ENCODE assay signal across 8 cellular contexts in the genomic region with DNA sequence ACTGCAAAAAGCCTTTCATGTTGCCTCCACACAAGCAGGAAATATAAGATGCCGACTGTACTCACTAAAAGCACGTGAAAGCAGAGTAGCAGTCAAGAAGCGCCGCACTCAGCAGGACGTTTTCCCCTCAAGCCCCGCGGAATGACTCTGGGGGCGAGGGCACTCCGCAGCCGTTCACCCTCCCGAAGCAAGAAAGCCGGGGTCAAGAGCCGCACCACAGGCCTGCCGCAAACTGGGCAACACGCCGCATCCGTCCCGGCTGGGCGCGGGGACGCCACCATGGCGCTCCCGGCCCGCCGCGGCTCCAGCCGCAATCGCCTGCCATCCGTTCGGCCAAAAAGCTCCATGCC. TPM values are rescaled to one million over a fixed set of nuclear protein-coding genes. Genes with fewer than 3 reads are reported as not detected.
DNase-seq lines count a peak whose midpoint lies in the region; ATAC-seq and TF ChIP-seq lines count a peak whose summit lies in the region.

No MANE protein-coding gene starts in this region.

- H3K4me2 ChIP-seq in SK-N-SH, result peak overlapping the region; percentile 90

- DNase-seq in AG04449 (ENCODE audit: low read depth, low spot score) (no peak), SK-N-SH (peak; percentile 54), uterus (no peak), kidney tubule cell (ENCODE audit: low spot score) (no peak)
- no peak for DNase-seq in effector memory CD8-positive, alpha-beta T cell

- H3K4me3 ChIP-seq in AG04449 (ENCODE audit: low read depth, low read length), result peak overlapping the region; percentile 86
- H3K4me3 ChIP-seq in SK-N-SH (ENCODE audit: low read depth in 2 of 2, low read length in 1 of 2), result peak overlapping the region; percentile 87 to 92
- H3K4me3 ChIP-seq in mucosa of rectum (ENCODE audit: low read length in 2 of 2), result peak overlapping the region; percentile 86 to 98
- H3K4me3 ChIP-seq in uterus, result peak overlapping the region; percentile 63 to 74

- TF ChIP-seq CTCF in AG04449 (IDR thresholded peaks at IDR 0.05; ENCODE audit: insufficient read depth, low read length, missing control alignments) (no peak), SK-N-SH (IDR thresholded peaks at IDR 0.05) (no peak), uterus (IDR thresholded peaks at IDR 0.05) (no peak)

- CTCF ChIA-PET in AG04449 (lab: Yijun Ruan, JAX), result interaction anchor here (0.6 kb wide), 1 partner anchor 86 kb away, joined by 3 read pairs; no protein-coding TSS in a partner anchor
- CTCF ChIA-PET in SK-N-SH (lab: Yijun Ruan, JAX), result interaction anchor here (0.7 to 1.9 kb wide), 4 partner anchors 13 to 206 kb away, joined by 3 to 4 read pairs (median 4); no protein-coding TSS in a partner anchor

- peaks cover 60% of the 10 kb centered on the region for H3F3A ChIP-seq in SK-N-SH (replicated peaks; ENCODE audit: insufficient read depth)

- H3K36me3 ChIP-seq in SK-N-SH (replicated peaks in 1 of 2; ENCODE audit: control insufficient read depth in 1 of 2, insufficient read depth in 2 of 2, low read length in 1 of 2) (peaks cover 46 to 50% of the 10 kb centered on the region in 2 experiments), mucosa of rectum (ENCODE audit: control insufficient read depth in 2 of 2, insufficient read depth in 2 of 2, low read length in 2 of 2) (peaks cover 35 to 37% of the 10 kb centered on the region in 2 donors), uterus (no peaks in the 10 kb centered on the region)

- H2AFZ ChIP-seq in SK-N-SH (ENCODE audit: low read depth), result no peak overlapping the region

- H3K9ac ChIP-seq in SK-N-SH (peak overlapping the region; percentile 95), mucosa of rectum (ENCODE audit: low read depth in 1 of 2, low read length in 2 of 2) (peak overlapping the region; percentile 89 to 96)

- no peak for TF ChIP-seq EP300 in SK-N-SH (IDR thresholded peaks at IDR 0.05; ENCODE audit: borderline replicate concordance in 1 of 2, low read depth in 1 of 2, low read length in 1 of 2)

- H3K79me2 ChIP-seq in SK-N-SH (ENCODE audit: insufficient read depth), result peaks cover 49% of the 10 kb centered on the region

- 0% methylated on average over 4 of the region's 30 CpGs for WGBS in SK-N-SH (ENCODE audit: low lambda C conversion rate)

- peak overlapping the region; percentile 97 to 99 for H3K27ac Mint-ChIP-seq in effector memory CD8-positive, alpha-beta T cell

- H3K4me3 Mint-ChIP-seq in effector memory CD8-positive, alpha-beta T cell, result peak overlapping the region; percentile 91

- H3K9me3 ChIP-seq in SK-N-SH (no peaks in the 10 kb centered on the region; the same call in 1 of the 2 replicates), mucosa of rectum (ENCODE audit: control insufficient read depth in 2 of 2, low read length in 2 of 2) (no peaks in the 10 kb centered on the region), uterus (no peaks in the 10 kb centered on the region)

- H4K20me1 ChIP-seq in SK-N-SH (ENCODE audit: insufficient read depth), result peaks cover 39% of the 10 kb centered on the region

- H3K27me3 Mint-ChIP-seq in effector memory CD8-positive, alpha-beta T cell, result no peaks in the 10 kb centered on the region

- H3K9me3 Mint-ChIP-seq in effector memory CD8-positive, alpha-beta T cell, result peaks cover 0 to 1% of the 10 kb centered on the region in 2 donors

- no peak for TF ChIP-seq POLR2A in uterus (IDR thresholded peaks at IDR 0.05)

- peaks cover 13 to 20% of the 10 kb centered on the region in 2 experiments for H3K4me1 ChIP-seq in SK-N-SH (ENCODE audit: control insufficient read depth in 1 of 2, insufficient read depth in 2 of 2, low read depth in 1 of 2, low read length in 1 of 2)
- peaks cover 16 to 17% of the 10 kb centered on the region in 2 donors for H3K4me1 ChIP-seq in mucosa of rectum (ENCODE audit: control insufficient read depth in 2 of 2, insufficient read depth in 2 of 2, low read length in 2 of 2)
- H3K4me1 ChIP-seq in uterus, result no peaks in the 10 kb centered on the region

- no peaks in the 10 kb centered on the region for H3K9me2 ChIP-seq in SK-N-SH

- peak; percentile 15 for ATAC-seq in GM18873 (IDR thresholded peaks at IDR 0.05; ENCODE audit: low FRiP score, unreplicated experiment)
- ATAC-seq in HG03066 (IDR thresholded peaks at IDR 0.05; ENCODE audit: low read depth, unreplicated experiment), result peak; percentile 31
- peak; percentile 45 for ATAC-seq in effector memory CD8-positive, alpha-beta T cell (replicated peaks)

- peak overlapping the region; percentile 91 to 96 for H3K27ac ChIP-seq in SK-N-SH (ENCODE audit: low read depth in 2 of 2, low read length in 1 of 2)
- peak overlapping the region; percentile 87 to 95 for H3K27ac ChIP-seq in mucosa of rectum (ENCODE audit: low read depth in 2 of 2, low read length in 2 of 2)
- peak overlapping the region; percentile 94 to 95 for H3K27ac ChIP-seq in uterus

- H3K36me3 Mint-ChIP-seq in effector memory CD8-positive, alpha-beta T cell (ENCODE audit: insufficient read depth), result peaks cover 63% of the 10 kb centered on the region

- intact Hi-C loops in uterus (cut with DNase I; ENCODE audit: low total_unique reads), result no loop called here

- H3K27me3 ChIP-seq in SK-N-SH (ENCODE audit: insufficient read depth), result no peaks in the 10 kb centered on the region
- no peaks in the 10 kb centered on the region for H3K27me3 ChIP-seq in mucosa of rectum (ENCODE audit: control insufficient read depth in 2 of 2, insufficient read depth in 2 of 2, low read length in 2 of 2)
- no peaks in the 10 kb centered on the region for H3K27me3 ChIP-seq in uterus

- POLR2A ChIA-PET in AG04449 (lab: Yijun Ruan, JAX), result interaction anchor here (0.9 to 2.5 kb wide), 7 partner anchors 9 to 331 kb away, joined by 3 to 9 read pairs (median 4); a partner anchor contains a TSS
- POLR2A ChIA-PET in SK-N-SH (lab: Yijun Ruan, JAX), result interaction anchor here (0.9 to 1.6 kb wide), 12 partner anchors 9 to 331 kb away, joined by 3 to 10 read pairs (median 4); a partner anchor contains a TSS

- TF ChIP-seq RAD21 in SK-N-SH (IDR thresholded peaks at IDR 0.05; ENCODE audit: low read length), result no peak

- H3K4me1 Mint-ChIP-seq in effector memory CD8-positive, alpha-beta T cell (ENCODE audit: low read depth in 2 of 2), result peaks cover 38 to 40% of the 10 kb centered on the region in 2 donors

TF ChIP-seq in SK-N-SH, 30 proteins besides CTCF, POLR2A, EP300 and RAD21:
- TF ChIP-seq GABPA (IDR thresholded peaks at IDR 0.05; ENCODE audit: low read depth), result no peak
- TF ChIP-seq, protein P1, sequence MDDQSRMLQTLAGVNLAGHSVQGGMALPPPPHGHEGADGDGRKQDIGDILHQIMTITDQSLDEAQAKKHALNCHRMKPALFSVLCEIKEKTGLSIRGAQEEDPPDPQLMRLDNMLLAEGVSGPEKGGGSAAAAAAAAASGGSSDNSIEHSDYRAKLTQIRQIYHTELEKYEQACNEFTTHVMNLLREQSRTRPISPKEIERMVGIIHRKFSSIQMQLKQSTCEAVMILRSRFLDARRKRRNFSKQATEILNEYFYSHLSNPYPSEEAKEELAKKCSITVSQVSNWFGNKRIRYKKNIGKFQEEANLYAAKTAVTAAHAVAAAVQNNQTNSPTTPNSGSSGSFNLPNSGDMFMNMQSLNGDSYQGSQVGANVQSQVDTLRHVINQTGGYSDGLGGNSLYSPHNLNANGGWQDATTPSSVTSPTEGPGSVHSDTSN (IDR thresholded peaks at IDR 0.05), result no peak
- TF ChIP-seq ELF1 (IDR thresholded peaks at IDR 0.05), result no peak
- no peak for TF ChIP-seq SMC3 (IDR thresholded peaks at IDR 0.05; ENCODE audit: low read depth, low read length)
- no peak for TF ChIP-seq MEF2A (IDR thresholded peaks at IDR 0.05; ENCODE audit: borderline replicate concordance, low read depth)
- TF ChIP-seq, protein P2, sequence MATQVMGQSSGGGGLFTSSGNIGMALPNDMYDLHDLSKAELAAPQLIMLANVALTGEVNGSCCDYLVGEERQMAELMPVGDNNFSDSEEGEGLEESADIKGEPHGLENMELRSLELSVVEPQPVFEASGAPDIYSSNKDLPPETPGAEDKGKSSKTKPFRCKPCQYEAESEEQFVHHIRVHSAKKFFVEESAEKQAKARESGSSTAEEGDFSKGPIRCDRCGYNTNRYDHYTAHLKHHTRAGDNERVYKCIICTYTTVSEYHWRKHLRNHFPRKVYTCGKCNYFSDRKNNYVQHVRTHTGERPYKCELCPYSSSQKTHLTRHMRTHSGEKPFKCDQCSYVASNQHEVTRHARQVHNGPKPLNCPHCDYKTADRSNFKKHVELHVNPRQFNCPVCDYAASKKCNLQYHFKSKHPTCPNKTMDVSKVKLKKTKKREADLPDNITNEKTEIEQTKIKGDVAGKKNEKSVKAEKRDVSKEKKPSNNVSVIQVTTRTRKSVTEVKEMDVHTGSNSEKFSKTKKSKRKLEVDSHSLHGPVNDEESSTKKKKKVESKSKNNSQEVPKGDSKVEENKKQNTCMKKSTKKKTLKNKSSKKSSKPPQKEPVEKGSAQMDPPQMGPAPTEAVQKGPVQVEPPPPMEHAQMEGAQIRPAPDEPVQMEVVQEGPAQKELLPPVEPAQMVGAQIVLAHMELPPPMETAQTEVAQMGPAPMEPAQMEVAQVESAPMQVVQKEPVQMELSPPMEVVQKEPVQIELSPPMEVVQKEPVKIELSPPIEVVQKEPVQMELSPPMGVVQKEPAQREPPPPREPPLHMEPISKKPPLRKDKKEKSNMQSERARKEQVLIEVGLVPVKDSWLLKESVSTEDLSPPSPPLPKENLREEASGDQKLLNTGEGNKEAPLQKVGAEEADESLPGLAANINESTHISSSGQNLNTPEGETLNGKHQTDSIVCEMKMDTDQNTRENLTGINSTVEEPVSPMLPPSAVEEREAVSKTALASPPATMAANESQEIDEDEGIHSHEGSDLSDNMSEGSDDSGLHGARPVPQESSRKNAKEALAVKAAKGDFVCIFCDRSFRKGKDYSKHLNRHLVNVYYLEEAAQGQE (IDR thresholded peaks at IDR 0.05; ENCODE audit: low read depth, low read length), result no peak
TF ChIP-seq in SK-N-SH: peak in this region for 0.

RNA-seq across cellular contexts. Expression of a gene that starts 0.4 kb away (rescaled TPM):
- 2,186 and 2,430 TPM in 2 replicates for polyA plus RNA-seq in SK-N-SH (2012; rRNA removed)
- 3,012 and 3,578 TPM in 2 replicates for polyA plus RNA-seq in SK-N-SH (2012; cell fraction: cytosol; rRNA removed)
- 516 and 571 TPM in 2 replicates for polyA plus RNA-seq in SK-N-SH (2012; cell fraction: nucleus; rRNA removed)
- 1,000 to 10,000 TPM; 1,254 to 4,841 (median 2,523) TPM for total RNA-seq in uterus

RNA-seq across cellular contexts. Expression of a gene that starts 29.1 kb away (rescaled TPM):
- 1.3 and 2.2 TPM in 2 replicates for polyA plus RNA-seq in SK-N-SH (2012; rRNA removed)
- polyA plus RNA-seq in SK-N-SH (2012; cell fraction: cytosol; rRNA removed), result 1.2 and 1.5 TPM in 2 replicates
- polyA plus RNA-seq in SK-N-SH (2012; cell fraction: nucleus; rRNA removed), result 1.9 and 3.0 TPM in 2 replicates
- 10 to 100 TPM in 1 of 4 donors, 1 to 10 TPM in 3; 2.8 to 13.5 (median 6.9) TPM for total RNA-seq in uterus
